Comparison of ENCODE assay signal across 9 cellular contexts in genomic region chr7:5629941-5630340, GRCh38. TPM values are rescaled to one million over a fixed set of nuclear protein-coding genes. Genes with fewer than 3 reads are reported as not detected.
DNase-seq lines count a peak whose midpoint lies in the region; ATAC-seq, FAIRE-seq and TF ChIP-seq lines count a peak whose summit lies in the region.
"Had no signal": no experiment of that assay in that cellular context is flagged by ENCODE, and none has a peak within 500 bp of the region (broad histone marks: within the 10 kb centered on the region; RNA-seq: fewer than 3 reads in every experiment).

No MANE protein-coding gene starts in this region.

- no peak overlapping the region for H3K27ac ChIP-seq in breast epithelium
- no peak overlapping the region for H3K27ac ChIP-seq in WERI-Rb-1

- H3K27ac Mint-ChIP-seq in MCF 10A (ENCODE audit: low read depth, unreplicated experiment) (peak overlapping the region; percentile 22), CD14-positive monocyte (peak overlapping the region in 2 of 7 donors; percentile 8 to 30)
- peak overlapping the region; percentile 80 for H3K27ac Mint-ChIP-seq in activated T-helper 17 cell treated with anti-CD3 and anti-CD28 coated beads, Interleukin-2, amount 50 U/mL, for 72 hours

- H3K9me3 ChIP-seq in breast epithelium (no peaks in the 10 kb centered on the region), WERI-Rb-1 (ENCODE audit: severe bottlenecking) (no peaks in the 10 kb centered on the region)

- H3K27me3 Mint-ChIP-seq in MCF 10A (ENCODE audit: insufficient read depth, unreplicated experiment) (no peaks in the 10 kb centered on the region), CD14-positive monocyte (ENCODE audit: low read depth in 3 of 3) (no peaks in the 10 kb centered on the region)
- H3K27me3 Mint-ChIP-seq in activated T-helper 17 cell treated with anti-CD3 and anti-CD28 coated beads, Interleukin-2, amount 50 U/mL, for 72 hours: no peaks in the 10 kb centered on the region

- ATAC-seq in activated T-helper 17 cell treated with anti-CD3 and anti-CD28 coated beads, Interleukin-2, amount 50 U/mL, for 72 hours (replicated peaks): peak; percentile 80

- no TSS peak for BruUV-seq in MCF 10A (replicated peaks; lab: Mats Ljungman, UMichigan)

- TF ChIP-seq POLR2A in breast epithelium (IDR thresholded peaks at IDR 0.05): no peak

- H3K27me3 ChIP-seq in breast epithelium (no peaks in the 10 kb centered on the region), WERI-Rb-1 (ENCODE audit: insufficient read depth, low read depth, severe bottlenecking) (no peaks in the 10 kb centered on the region)

- intact Hi-C loops in MCF 10A (cut with micrococcal nuclease): no loop called here
- intact Hi-C loops in breast epithelium (cut with DNase I; ENCODE audit: low total_unique reads): no loop called here
- intact Hi-C loops in CD14-positive monocyte (cut with micrococcal nuclease): no loop called here

- H3K4me1 Mint-ChIP-seq in MCF 10A (ENCODE audit: insufficient read depth, unreplicated experiment) (peaks cover 21% of the 10 kb centered on the region), CD14-positive monocyte (peaks cover 29% of the 10 kb centered on the region)
- peaks cover 13% of the 10 kb centered on the region for H3K4me1 Mint-ChIP-seq in activated T-helper 17 cell treated with anti-CD3 and anti-CD28 coated beads, Interleukin-2, amount 50 U/mL, for 72 hours

- FAIRE-seq in urothelium cell line (lab: Jason Lieb, UNC): peak; percentile 98
- FAIRE-seq: TTC549 had no signal

- no peak overlapping the region for H3K4me3 Mint-ChIP-seq in MCF 10A (ENCODE audit: unreplicated experiment)
- peak overlapping the region; percentile 34 for H3K4me3 Mint-ChIP-seq in activated T-helper 17 cell treated with anti-CD3 and anti-CD28 coated beads, Interleukin-2, amount 50 U/mL, for 72 hours
- H3K4me3 Mint-ChIP-seq in CD14-positive monocyte: no peak overlapping the region

- H3K36me3 ChIP-seq in breast epithelium (no peaks in the 10 kb centered on the region), WERI-Rb-1 (peaks cover 9% of the 10 kb centered on the region)

- POLR2A ChIA-PET in MCF 10A (lab: Yijun Ruan, JAX): interaction anchor here (1.0 to 5.4 kb wide), 11 partner anchors 9 to 39 kb away, joined by 3 to 50 read pairs (median 5); no protein-coding TSS in a partner anchor

- H3K9me3 Mint-ChIP-seq in MCF 10A (ENCODE audit: unreplicated experiment) (no peaks in the 10 kb centered on the region), CD14-positive monocyte (no peaks in the 10 kb centered on the region)
- H3K9me3 Mint-ChIP-seq in activated T-helper 17 cell treated with anti-CD3 and anti-CD28 coated beads, Interleukin-2, amount 50 U/mL, for 72 hours: no peaks in the 10 kb centered on the region

- H3K36me3 Mint-ChIP-seq in MCF 10A (ENCODE audit: insufficient read depth, unreplicated experiment): peaks cover 25% of the 10 kb centered on the region
- peaks cover 74% of the 10 kb centered on the region for H3K36me3 Mint-ChIP-seq in activated T-helper 17 cell treated with anti-CD3 and anti-CD28 coated beads, Interleukin-2, amount 50 U/mL, for 72 hours (ENCODE audit: low read depth)
- peaks cover 62 to 91% of the 10 kb centered on the region in 2 donors for H3K36me3 Mint-ChIP-seq in CD14-positive monocyte

- DNase-seq in MCF 10A (ENCODE audit: unreplicated experiment): peak; percentile 86
- DNase-seq in breast epithelium (ENCODE audit: low spot score in 2 of 2): no peak
- DNase-seq in kidney glomerular epithelial cell (lab: John Stamatoyannopoulos, UW): peak; percentile 20
- DNase-seq in urothelium cell line (ENCODE audit: low spot score): peak; percentile 92
- DNase-seq in WERI-Rb-1: no peak
- DNase-seq in CD14-positive monocyte (ENCODE audit: low spot score): no peak
- DNase-seq in inferior parietal cortex (ENCODE audit: extremely low spot score): no peak

- H3K4me1 ChIP-seq in breast epithelium: peaks cover 11 to 21% of the 10 kb centered on the region in 2 donors

- no peak for TF ChIP-seq CTCF in MCF 10A (IDR thresholded peaks at IDR 0.05; ENCODE audit: unreplicated experiment)
- TF ChIP-seq CTCF in breast epithelium (IDR thresholded peaks at IDR 0.05): no peak
- TF ChIP-seq CTCF in WERI-Rb-1 (IDR thresholded peaks at IDR 0.05; ENCODE audit: low read depth, low read length): no peak
- no peak for TF ChIP-seq CTCF in CD14-positive monocyte (IDR thresholded peaks at IDR 0.05)

- CTCF ChIA-PET in MCF 10A (lab: Yijun Ruan, JAX): interaction anchor here (1.0 to 1.1 kb wide), 3 partner anchors 16 to 35 kb away, joined by 3 to 5 read pairs (median 3); no protein-coding TSS in a partner anchor

- H3K4me3 ChIP-seq in breast epithelium (no peak overlapping the region), WERI-Rb-1 (ENCODE audit: low read depth, low read length) (no peak overlapping the region)

RNA-seq across cellular contexts. Expression of gene FSCN1, which starts 37.3 kb away (rescaled TPM):
- total RNA-seq in MCF 10A (2022) (148 and 169 TPM in 2 replicates), breast epithelium (10 to 100 TPM; 17.9 to 24.9 (median 22.9) TPM)
- total RNA-seq in activated T-helper 17 cell treated with anti-CD3 and anti-CD28 coated beads, Interleukin-2, amount 50 U/mL, for 72 hours: 10 to 100 TPM in 1 of 2 donors, 1 to 10 TPM in 1; 9.4 to 30.2 TPM
- polyA plus RNA-seq in CD14-positive monocyte: 1 to 10 TPM; 2.0 to 2.5 TPM

Comparison
In these comparisons a context has a peak if more than half of its experiments do, and no peak if none do; other contexts are left out.
1. DNase-seq: peak in MCF 10A (single experiment), kidney glomerular epithelial cell (single experiment) and urothelium cell line (single experiment); none in breast epithelium (0 of 2), WERI-Rb-1 (single experiment), CD14-positive monocyte (single experiment) and inferior parietal cortex (single experiment).